Comparison of ENCODE assay signal across 9 cellular contexts in genomic region chr13:99970761-99971575, GRCh38. TPM values are rescaled to one million over a fixed set of nuclear protein-coding genes. Genes with fewer than 3 reads are reported as not detected.
DNase-seq lines count a peak whose midpoint lies in the region; ATAC-seq and TF ChIP-seq lines count a peak whose summit lies in the region.
"Had no signal": no experiment of that assay in that cellular context is flagged by ENCODE, and none has a peak within 500 bp of the region (broad histone marks: within the 10 kb centered on the region; RNA-seq: fewer than 3 reads in every experiment).

No MANE protein-coding gene starts in this region.

- H2BK20ac ChIP-seq in IMR-90 (ENCODE audit: low read depth, low read length): no peak overlapping the region

- H3K79me1 ChIP-seq in IMR-90 (ENCODE audit: low read depth in 1 of 2, low read length in 2 of 2): no peaks in the 10 kb centered on the region

- H3K27ac Mint-ChIP-seq in nephron progenitor cell (no peak overlapping the region), progenitor cell of endocrine pancreas (no peak overlapping the region)

- H2AFZ ChIP-seq in IMR-90 (replicated peaks; ENCODE audit: low read length, poor library complexity): peak overlapping the region; percentile 34

- in situ Hi-C loops in Caki2 (cut with HindIII; ENCODE audit: low pct_unique_long_range_greater_than_20kb, low sequenced_read_pairs) (no loop called here), IMR-90 (cut with MboI; ENCODE audit: low sequenced_read_pairs) (no loop called here)

- intact Hi-C loops in IMR-90 (cut with micrococcal nuclease) (loop anchor here (10.0 kb wide), 1 partner anchor 544 kb away; no protein-coding TSS in a partner anchor), body of pancreas (cut with DNase I) (no loop called here)

- no peak overlapping the region for H2AK9ac ChIP-seq in IMR-90 (replicated peaks; ENCODE audit: low read depth, low read length, poor library complexity)

- CTCF ChIA-PET in IMR-90 (lab: Yijun Ruan, JAX): no interaction called here

- no peak overlapping the region for H3K4me2 ChIP-seq in IMR-90 (ENCODE audit: low read depth, low read length)

- no TSS peak for BruUV-seq in IMR-90 (replicated peaks; lab: Mats Ljungman, UMichigan)

- no peaks in the 10 kb centered on the region for H3K9me1 ChIP-seq in IMR-90 (ENCODE audit: insufficient read depth, low read length)

- H4K20me1 ChIP-seq in IMR-90 (ENCODE audit: insufficient read depth, low read length): no peaks in the 10 kb centered on the region; the same call in 1 of the 2 replicates

- H3K27me3 Mint-ChIP-seq in nephron progenitor cell (ENCODE audit: low read depth, poor library complexity): peaks cover 83% of the 10 kb centered on the region
- H3K27me3 Mint-ChIP-seq in progenitor cell of endocrine pancreas: peaks cover 79% of the 10 kb centered on the region

- H3K27ac ChIP-seq in IMR-90 (ENCODE audit: insufficient read depth, low read length) (no peak overlapping the region), body of pancreas (no peak overlapping the region)
- H3K27ac ChIP-seq: pancreas had no signal

- POLR2A ChIA-PET in IMR-90 (lab: Charles Lee; ENCODE audit: unreplicated experiment): no interaction called here

- H3K9me3 ChIP-seq in IMR-90 (ENCODE audit: control insufficient read depth, insufficient read depth, low read length) (peaks cover 24% of the 10 kb centered on the region), body of pancreas (no peaks in the 10 kb centered on the region)
- H3K9me3 ChIP-seq: pancreas had no signal

- dilution Hi-C loops in IMR-90 (cut with HindIII; ENCODE audit: low sequenced_read_pairs, unreplicated experiment): no loop called here

- no peak for TF ChIP-seq CTCF in IMR-90 (conservative IDR thresholded peaks at IDR 0.05; ENCODE audit: low read depth, low read length)
- no peak for TF ChIP-seq CTCF in body of pancreas (IDR thresholded peaks at IDR 0.05)
- no peak for TF ChIP-seq CTCF in nephron progenitor cell (IDR thresholded peaks at IDR 0.05)
- no peak for TF ChIP-seq CTCF in progenitor cell of endocrine pancreas (IDR thresholded peaks at IDR 0.05; ENCODE audit: unreplicated experiment)

- peak; percentile 28 for ATAC-seq in IMR-90 (ENCODE audit: low read depth)
- peak; percentile 13 for ATAC-seq in body of pancreas
- no peak for ATAC-seq in HG03439 (IDR thresholded peaks at IDR 0.05; ENCODE audit: unreplicated experiment)

- no peak overlapping the region for H3K9ac ChIP-seq in IMR-90 (ENCODE audit: low read depth, low read length)

- H3K4me1 ChIP-seq in IMR-90 (ENCODE audit: control insufficient read depth, insufficient read depth, low read length) (peaks cover 2% of the 10 kb centered on the region; the same call in 1 of the 2 replicates), body of pancreas (peaks cover 32% of the 10 kb centered on the region)

- H4K91ac ChIP-seq in IMR-90 (ENCODE audit: insufficient read depth, low read depth, low read length): no peak overlapping the region

- no peak overlapping the region for H2BK15ac ChIP-seq in IMR-90 (ENCODE audit: low read depth, low read length)

- no peak overlapping the region for H3K56ac ChIP-seq in IMR-90 (ENCODE audit: extremely low read depth, insufficient read depth, low read length)

- WGBS in IMR-90 (ENCODE audit: extremely low coverage in 2 of 2, insufficient read length in 1 of 2), 2 experiments: 1% methylated on average over 42 of the region's 100 CpGs; no CpG with 5 or more reads in 1 of the 2 experiments
- WGBS in body of pancreas, 2 donors: 0 to 3% methylated on average over 5 to 95 of the region's 100 CpGs

- H3K14ac ChIP-seq in IMR-90 (replicated peaks; ENCODE audit: low read depth, low read length): no peak overlapping the region

- H4K8ac ChIP-seq in IMR-90 (ENCODE audit: low read depth in 2 of 2, low read length in 2 of 2): no peak overlapping the region

- H3K4me1 Mint-ChIP-seq in nephron progenitor cell (peaks cover 36% of the 10 kb centered on the region), progenitor cell of endocrine pancreas (ENCODE audit: low read depth) (peaks cover 10% of the 10 kb centered on the region)

- no peak overlapping the region for H3K4me3 ChIP-seq in IMR-90 (ENCODE audit: insufficient read depth, low read depth, low read length)
- H3K4me3 ChIP-seq in body of pancreas: no peak overlapping the region

- H3K36me3 ChIP-seq in IMR-90 (ENCODE audit: control insufficient read depth, insufficient read depth, low read length) (no peaks in the 10 kb centered on the region), body of pancreas (replicated peaks in 1 of 2; ENCODE audit: insufficient read depth in 1 of 2, low read depth in 2 of 2) (no peaks in the 10 kb centered on the region)
- H3K36me3 ChIP-seq: pancreas had no signal

- H2AK5ac ChIP-seq in IMR-90 (ENCODE audit: low read depth, low read length): no peak overlapping the region

- no peak overlapping the region for H3K18ac ChIP-seq in IMR-90 (ENCODE audit: low read depth, low read length)

- no peak overlapping the region for H2BK5ac ChIP-seq in IMR-90 (ENCODE audit: low read depth, low read length, poor library complexity, severe bottlenecking)

- no peaks in the 10 kb centered on the region for H3K36me3 Mint-ChIP-seq in nephron progenitor cell (ENCODE audit: low read depth)
- H3K36me3 Mint-ChIP-seq in progenitor cell of endocrine pancreas (ENCODE audit: insufficient read depth): no peaks in the 10 kb centered on the region

- H3K23ac ChIP-seq in IMR-90 (ENCODE audit: low read depth, low read length): no peak overlapping the region

- no peak overlapping the region for H2BK120ac ChIP-seq in IMR-90 (ENCODE audit: low read depth, low read length)

- no peak overlapping the region for H4K5ac ChIP-seq in IMR-90 (ENCODE audit: low read depth, low read length)

- H3K4ac ChIP-seq in IMR-90 (ENCODE audit: low read depth, low read length): no peak overlapping the region

- peaks cover 94% of the 10 kb centered on the region for H3K27me3 ChIP-seq in IMR-90 (ENCODE audit: control insufficient read depth, insufficient read depth, low read length)
- H3K27me3 ChIP-seq in body of pancreas: peaks cover 0 to 70% of the 10 kb centered on the region in 2 donors

- H3K4me3 Mint-ChIP-seq in nephron progenitor cell (peak overlapping the region; percentile 80), progenitor cell of endocrine pancreas (ENCODE audit: low read depth) (no peak overlapping the region)

- no peaks in the 10 kb centered on the region for H3K9me3 Mint-ChIP-seq in nephron progenitor cell
- H3K9me3 Mint-ChIP-seq in progenitor cell of endocrine pancreas (ENCODE audit: low read depth): no peaks in the 10 kb centered on the region

- TF ChIP-seq RAD21 in IMR-90 (IDR thresholded peaks at IDR 0.05; ENCODE audit: low read length): no peak

- no peak for TF ChIP-seq POLR2A in IMR-90 (IDR thresholded peaks at IDR 0.05; ENCODE audit: low read depth, low read length)
- no peak for TF ChIP-seq POLR2A in body of pancreas (IDR thresholded peaks at IDR 0.05)

- DNase-seq in Caki2 (ENCODE audit: low read depth): peak; percentile 62
- DNase-seq in IMR-90: no peak
- no peak for DNase-seq in body of pancreas
- DNase-seq in nephron progenitor cell: no peak
- DNase-seq in progenitor cell of endocrine pancreas (ENCODE audit: low spot score, unreplicated experiment): no peak
- no peak for DNase-seq in GM19240 (ENCODE audit: insufficient read length, low spot score)
- no peak for DNase-seq in NCI-H1105 treated with DMSO at 0.1 percent for 48 hours (lab: John Stamatoyannopoulos, UW)

TF ChIP-seq in IMR-90, 13 proteins besides CTCF, POLR2A, EP300 and RAD21:
- TF ChIP-seq RFX5 (IDR thresholded peaks at IDR 0.05; ENCODE audit: low read depth, low read length) (no peak), CEBPB (IDR thresholded peaks at IDR 0.05; ENCODE audit: low read depth, low read length) (no peak), USF2 (IDR thresholded peaks at IDR 0.05; ENCODE audit: low read depth, low read length) (no peak), MXI1 (IDR thresholded peaks at IDR 0.05; ENCODE audit: borderline replicate concordance, low read depth, low read length) (no peak), MAFK (IDR thresholded peaks at IDR 0.05; ENCODE audit: low read depth, low read length) (no peak), BHLHE40 (IDR thresholded peaks at IDR 0.05; ENCODE audit: low read depth, low read length) (no peak), SMC3 (IDR thresholded peaks at IDR 0.05; ENCODE audit: low read depth, low read length) (no peak), FOS (IDR thresholded peaks at IDR 0.05; ENCODE audit: low read depth, low read length) (no peak)

RNA-seq across cellular contexts. Expression of gene ZIC5, which starts 0.6 kb away (rescaled TPM):
- total RNA-seq in Caki2 (2014; rRNA removed; shearing (Covaris generic); ENCODE audit: low replicate concordance): 1.5 and 3.8 TPM in 2 replicates
- total RNA-seq in IMR-90 (2012; rRNA removed) (not detected in 2 replicates), body of pancreas (not detected), progenitor cell of endocrine pancreas (not detected in 2 replicates)
- not detected in 2 replicates for polyA plus RNA-seq in IMR-90 (2012; rRNA removed)
- not detected in 2 replicates for polyA plus RNA-seq in IMR-90 (2012; cell fraction: cytosol; rRNA removed)
- not detected in 2 replicates for polyA plus RNA-seq in IMR-90 (2012; cell fraction: nucleus; rRNA removed; ENCODE audit: low replicate concordance)
- polyA plus RNA-seq: pancreas had no signal

RNA-seq across cellular contexts. Expression of gene ZIC2, which starts 10.6 kb away (rescaled TPM):
- total RNA-seq in Caki2 (2014; rRNA removed; shearing (Covaris generic); ENCODE audit: low replicate concordance): 0.72 and 4.1 TPM in 2 replicates
- total RNA-seq in IMR-90 (2012; rRNA removed) (not detected in 2 replicates), body of pancreas (not detected), progenitor cell of endocrine pancreas (0.13 TPM in 1 of 2 replicates, not detected in the other)
- polyA plus RNA-seq in IMR-90 (2012; rRNA removed): not detected in 2 replicates
- not detected in 2 replicates for polyA plus RNA-seq in IMR-90 (2012; cell fraction: cytosol; rRNA removed)
- polyA plus RNA-seq in IMR-90 (2012; cell fraction: nucleus; rRNA removed; ENCODE audit: low replicate concordance): not detected in 2 replicates
- polyA plus RNA-seq: pancreas had no signal
